8 cellular contexts compared by ENCODE assay signal in the genomic region with DNA sequence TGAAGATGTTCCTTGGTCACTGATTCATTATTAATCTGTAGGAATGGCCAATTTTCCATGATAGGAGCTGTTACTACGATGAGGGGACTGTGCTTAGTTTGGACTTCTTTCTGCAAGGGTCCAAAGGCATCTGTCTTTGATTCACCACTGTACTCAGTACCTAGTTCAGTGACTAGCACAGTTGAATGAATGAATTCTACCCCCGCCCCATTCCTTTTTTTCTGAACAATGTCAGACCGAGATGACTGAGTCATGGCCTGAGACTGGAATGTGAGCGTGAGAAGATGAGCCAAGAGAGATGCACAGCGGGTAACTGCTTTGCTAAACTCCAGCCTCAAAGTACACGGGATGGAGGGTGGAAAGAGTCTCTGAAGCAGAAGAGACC. TPM values are rescaled to one million over a fixed set of nuclear protein-coding genes. Genes with fewer than 3 reads are reported as not detected.
A peak's percentile ranks its signal among the peaks of the same experiment; 100 is the strongest.
DNase-seq lines count a peak whose midpoint lies in the region; ATAC-seq and TF ChIP-seq lines count a peak whose summit lies in the region.

No MANE protein-coding gene starts in this region.

- H3K27ac Mint-ChIP-seq in CD4-positive, CD25-positive, alpha-beta regulatory T cell: peak overlapping the region; percentile 91 to 96 (median 95)
- peak overlapping the region; percentile 96 to 99 (median 98) for H3K27ac Mint-ChIP-seq in IgD-negative memory B cell
- peak overlapping the region; percentile 91 to 98 (median 95) for H3K27ac Mint-ChIP-seq in naive thymus-derived CD4-positive, alpha-beta T cell

- peaks cover 18% of the 10 kb centered on the region for H3K36me3 Mint-ChIP-seq in CD4-positive, CD25-positive, alpha-beta regulatory T cell
- H3K36me3 Mint-ChIP-seq in IgD-negative memory B cell: peaks cover 2% of the 10 kb centered on the region
- peaks cover 0 to 36% (median 5%) of the 10 kb centered on the region in 5 donors for H3K36me3 Mint-ChIP-seq in naive thymus-derived CD4-positive, alpha-beta T cell

- peak in 1 of 4 experiments; percentile 2 for TF ChIP-seq CTCF in sigmoid colon (IDR thresholded peaks at IDR 0.05)
- no peak for TF ChIP-seq CTCF in BE2C (IDR thresholded peaks at IDR 0.05; ENCODE audit: low read depth, low read length)

- CTCF ChIA-PET in naive thymus-derived CD4-positive, alpha-beta T cell (lab: Charles Lee): interaction anchor here (1.2 to 2.9 kb wide), 5 partner anchors 11 to 38 kb away, joined by 3 to 74 read pairs (median 6); a partner anchor contains a TSS

- no peaks in the 10 kb centered on the region for H3K9me3 Mint-ChIP-seq in CD4-positive, CD25-positive, alpha-beta regulatory T cell
- no peaks in the 10 kb centered on the region for H3K9me3 Mint-ChIP-seq in IgD-negative memory B cell
- peaks cover 0 to 2% (median 0%) of the 10 kb centered on the region in 11 donors for H3K9me3 Mint-ChIP-seq in naive thymus-derived CD4-positive, alpha-beta T cell

- no peak for DNase-seq in CD4-positive, CD25-positive, alpha-beta regulatory T cell
- DNase-seq in adipocyte (ENCODE audit: low read depth) (peak; percentile 16), COLO668 (lab: John Stamatoyannopoulos, UW; ENCODE audit: unreplicated experiment) (no peak), sigmoid colon (no peak), BE2C (no peak)
- DNase-seq in naive thymus-derived CD4-positive, alpha-beta T cell: no peak

- no peak overlapping the region for H3K9ac ChIP-seq in adipocyte (ENCODE audit: low read length)

- peaks cover 18% of the 10 kb centered on the region for H3K27me3 Mint-ChIP-seq in CD4-positive, CD25-positive, alpha-beta regulatory T cell
- H3K27me3 Mint-ChIP-seq in IgD-negative memory B cell: peaks cover 3% of the 10 kb centered on the region
- H3K27me3 Mint-ChIP-seq in naive thymus-derived CD4-positive, alpha-beta T cell: peaks cover 0 to 9% (median 5%) of the 10 kb centered on the region in 5 donors

- H3K4me1 Mint-ChIP-seq in CD4-positive, CD25-positive, alpha-beta regulatory T cell: peaks cover 5 to 50% (median 25%) of the 10 kb centered on the region in 4 donors
- H3K4me1 Mint-ChIP-seq in IgD-negative memory B cell: peaks cover 2 to 18% (median 17%) of the 10 kb centered on the region in 3 donors
- H3K4me1 Mint-ChIP-seq in naive thymus-derived CD4-positive, alpha-beta T cell: peaks cover 20 to 41% (median 35%) of the 10 kb centered on the region in 7 donors

- H3K36me3 ChIP-seq in CD4-positive, CD25-positive, alpha-beta regulatory T cell (ENCODE audit: control insufficient read depth, insufficient read depth, low read length): peaks cover 30% of the 10 kb centered on the region
- H3K36me3 ChIP-seq in adipocyte (ENCODE audit: control insufficient read depth, insufficient read depth, low read length, severe bottlenecking) (peaks cover 33% of the 10 kb centered on the region), sigmoid colon (peaks cover 6 to 35% (median 14%) of the 10 kb centered on the region in 4 donors), BE2C (peaks cover 45% of the 10 kb centered on the region)
- peaks cover 6 to 36% (median 9%) of the 10 kb centered on the region in 3 experiments for H3K36me3 ChIP-seq in naive thymus-derived CD4-positive, alpha-beta T cell (ENCODE audit: control insufficient read depth in 2 of 3, insufficient read depth in 3 of 3, low read length in 3 of 3)

- 72 to 79% methylated on average over 6 of the region's 6 CpGs for WGBS in sigmoid colon, 2 donors

- intact Hi-C loops in naive thymus-derived CD4-positive, alpha-beta T cell (cut with micrococcal nuclease): loop anchor here (1.0 to 5.0 kb wide), 4 partner anchors 11 to 1338 kb away; a partner anchor contains a TSS
- intact Hi-C loops in sigmoid colon (cut with DNase I): loop anchor here (5.0 kb wide), 1 partner anchor 37 kb away; a partner anchor contains a TSS

- no peak for TF ChIP-seq EP300 in sigmoid colon (IDR thresholded peaks at IDR 0.05)

- H3K4me3 ChIP-seq in CD4-positive, CD25-positive, alpha-beta regulatory T cell (ENCODE audit: low read depth, low read length): peak overlapping the region; percentile 79
- H3K4me3 ChIP-seq in adipocyte (ENCODE audit: low read length) (peak overlapping the region; percentile 96), sigmoid colon (peak overlapping the region in 1 of 4 donors; percentile 67), BE2C (ENCODE audit: low read depth, low read length) (no peak overlapping the region)
- no peak overlapping the region for H3K4me3 ChIP-seq in naive thymus-derived CD4-positive, alpha-beta T cell (ENCODE audit: low read length)

- no peak for ATAC-seq in CD4-positive, CD25-positive, alpha-beta regulatory T cell (ENCODE audit: low read depth in 2 of 2)
- ATAC-seq in naive thymus-derived CD4-positive, alpha-beta T cell: no peak
- ATAC-seq in GM18858 (IDR thresholded peaks at IDR 0.05; ENCODE audit: unreplicated experiment): no peak

- H3K27ac ChIP-seq in CD4-positive, CD25-positive, alpha-beta regulatory T cell (ENCODE audit: insufficient read depth, low read length, poor library complexity, severe bottlenecking): no peak overlapping the region
- no peak overlapping the region for H3K27ac ChIP-seq in naive thymus-derived CD4-positive, alpha-beta T cell (ENCODE audit: low read depth, low read length)
- H3K27ac ChIP-seq in sigmoid colon: no peak overlapping the region

- H3K9me3 ChIP-seq in CD4-positive, CD25-positive, alpha-beta regulatory T cell (ENCODE audit: control insufficient read depth in 2 of 2, low read length in 2 of 2): no peaks in the 10 kb centered on the region
- H3K9me3 ChIP-seq in adipocyte (ENCODE audit: control insufficient read depth, low read length) (no peaks in the 10 kb centered on the region), sigmoid colon (no peaks in the 10 kb centered on the region), BE2C (no peaks in the 10 kb centered on the region)
- H3K9me3 ChIP-seq in naive thymus-derived CD4-positive, alpha-beta T cell (ENCODE audit: control insufficient read depth in 2 of 3, low read length in 3 of 3): no peaks in the 10 kb centered on the region

- H3K27me3 ChIP-seq in CD4-positive, CD25-positive, alpha-beta regulatory T cell (ENCODE audit: control insufficient read depth, insufficient read depth, low read length): peaks cover 2% of the 10 kb centered on the region
- no peaks in the 10 kb centered on the region for H3K27me3 ChIP-seq in adipocyte (replicated peaks; ENCODE audit: control insufficient read depth, insufficient read depth, low read length)
- peaks cover 0 to 2% of the 10 kb centered on the region in 2 donors for H3K27me3 ChIP-seq in naive thymus-derived CD4-positive, alpha-beta T cell (ENCODE audit: control insufficient read depth in 2 of 2, insufficient read depth in 2 of 2, low read length in 2 of 2)
- no peaks in the 10 kb centered on the region for H3K27me3 ChIP-seq in sigmoid colon
- H3K27me3 ChIP-seq in BE2C: no peaks in the 10 kb centered on the region

- POLR2A ChIA-PET in naive thymus-derived CD4-positive, alpha-beta T cell (lab: Charles Lee): interaction anchor here (0.8 to 2.7 kb wide), 7 partner anchors 8 to 37 kb away, joined by 3 to 109 read pairs (median 10); a partner anchor contains a TSS

- H3K4me1 ChIP-seq in CD4-positive, CD25-positive, alpha-beta regulatory T cell (ENCODE audit: control insufficient read depth, insufficient read depth, low read length, poor library complexity, severe bottlenecking): peaks cover 17% of the 10 kb centered on the region
- peaks cover 35% of the 10 kb centered on the region for H3K4me1 ChIP-seq in adipocyte (ENCODE audit: control insufficient read depth, insufficient read depth, low read length)
- H3K4me1 ChIP-seq in naive thymus-derived CD4-positive, alpha-beta T cell (ENCODE audit: control insufficient read depth in 2 of 2, insufficient read depth in 2 of 2, low read length in 2 of 2): peaks cover 6 to 8% of the 10 kb centered on the region in 2 donors
- peaks cover 0 to 15% (median 14%) of the 10 kb centered on the region in 4 donors for H3K4me1 ChIP-seq in sigmoid colon
- H3K4me1 ChIP-seq in BE2C: no peaks in the 10 kb centered on the region; the same call in 1 of the 2 replicates

- peak overlapping the region; percentile 97 to 100 (median 98) for H3K4me3 Mint-ChIP-seq in CD4-positive, CD25-positive, alpha-beta regulatory T cell
- H3K4me3 Mint-ChIP-seq in IgD-negative memory B cell: peak overlapping the region; percentile 92 to 100 (median 96)
- peak overlapping the region; percentile 87 to 99 (median 94) for H3K4me3 Mint-ChIP-seq in naive thymus-derived CD4-positive, alpha-beta T cell

- no peak for TF ChIP-seq POLR2A in sigmoid colon (IDR thresholded peaks at IDR 0.05)

RNA-seq across cellular contexts. Expression of a gene that starts 0.4 kb away (rescaled TPM):
- 64.8 TPM for total RNA-seq in CD4-positive, CD25-positive, alpha-beta regulatory T cell
- 10 to 100 TPM; 33.6 to 99.2 (median 88.1) TPM for polyA plus RNA-seq in CD4-positive, CD25-positive, alpha-beta regulatory T cell
- 114 TPM for polyA plus RNA-seq in IgD-negative memory B cell
- 100 to 1,000 TPM in 1 of 5 experiments, 10 to 100 TPM in 4; 43.9 to 102 (median 52.4) TPM for total RNA-seq in naive thymus-derived CD4-positive, alpha-beta T cell
- polyA plus RNA-seq in naive thymus-derived CD4-positive, alpha-beta T cell: 100 to 1,000 TPM in 1 of 2 donors, 10 to 100 TPM in 1; 40.2 to 141 TPM
- total RNA-seq in sigmoid colon: 10 to 100 TPM; 11.8 to 20.8 (median 15.6) TPM
- polyA plus RNA-seq in sigmoid colon: 10 to 100 TPM in 2 of 3 donors, 1 to 10 TPM in 1; 9.0 to 35.6 (median 21.5) TPM
- polyA plus RNA-seq in BE2C (2012; ENCODE audit: insufficient read depth, insufficient read length, low read depth): 150 TPM

RNA-seq across cellular contexts. Expression of a gene that starts 37.1 kb away (rescaled TPM):
- 59.1 TPM for total RNA-seq in CD4-positive, CD25-positive, alpha-beta regulatory T cell
- polyA plus RNA-seq in CD4-positive, CD25-positive, alpha-beta regulatory T cell: 10 to 100 TPM; 10.7 to 11.4 (median 11.0) TPM
- polyA plus RNA-seq in IgD-negative memory B cell (13.0 TPM), sigmoid colon (10 to 100 TPM in 1 of 3 donors, 1 to 10 TPM in 2; 7.2 to 14.7 (median 7.9) TPM)
- 10 to 100 TPM; 36.8 to 50.4 (median 41.8) TPM for total RNA-seq in naive thymus-derived CD4-positive, alpha-beta T cell
- polyA plus RNA-seq in naive thymus-derived CD4-positive, alpha-beta T cell: 10 to 100 TPM; 10.8 to 14.7 TPM
- 10 to 100 TPM; 29.3 to 37.9 (median 31.5) TPM for total RNA-seq in sigmoid colon
- polyA plus RNA-seq in BE2C (2012; ENCODE audit: insufficient read depth, insufficient read length, low read depth): 25.5 TPM

Comparison
In these comparisons a context has a peak if more than half of its experiments do, and no peak if none do; other contexts are left out.
1. H3K4me3 ChIP-seq: peak in CD4-positive, CD25-positive, alpha-beta regulatory T cell (single experiment) and adipocyte (single experiment); none in naive thymus-derived CD4-positive, alpha-beta T cell (single experiment) and BE2C (single experiment).
2. Peak in every context shown above with its lines, with median percentiles within 50 percentile points of each other: H3K27ac Mint-ChIP-seq and H3K4me3 Mint-ChIP-seq.